ENCODE assay signal across 17 cellular contexts in genomic region chr10:99579971-99580370, GRCh38.
"Had no signal": no experiment of that assay in that cellular context is flagged by ENCODE, and none has a peak within 500 bp of the region (broad histone marks: within the 10 kb centered on the region; RNA-seq: fewer than 3 reads in every experiment).

No MANE protein-coding gene starts in this region.

- DNase-seq: dermis blood vessel endothelial cell; esophagus squamous epithelium; foreskin fibroblast; head of caudate nucleus; left colon; left ventricle myocardium superior; mesendoderm; naive B cell; spleen; stimulated activated CD4-positive, alpha-beta T cell treated with anti-CD3 and anti-CD28 coated beads, Interleukin-15, amount 100 ng/mL, for 24 hours; stimulated activated CD4-positive, alpha-beta T cell treated with anti-CD3 and anti-CD28 coated beads, Interleukin-1b, Interleukin-23, amount 100 ng/mL, for 48 hours; stimulated activated CD4-positive, alpha-beta T cell treated with anti-CD3 and anti-CD28 coated beads, Interleukin-4, amount 100 ng/mL, for 4 hours; stimulated activated naive B cell treated with anti-CD40 and anti-IgM and Interleukin-4, amounts not matched to agents 10 μg/mL and 1 μg/mL and 100 μg/mL, for 72 hours; stimulated activated naive CD8-positive, alpha-beta T cell treated with anti-CD3 and anti-CD28 coated beads, Interleukin-15, amount 100 ng/mL, for 72 hours; testis; upper lobe of right lung had no signal

- ATAC-seq: left colon; left ventricle myocardium superior; sciatic nerve; stimulated activated naive B cell treated with anti-CD40 and anti-IgM and Interleukin-4, amounts not matched to agents 10 μg/mL and 1 μg/mL and 100 μg/mL, for 72 hours; stimulated activated naive CD8-positive, alpha-beta T cell treated with anti-CD3 and anti-CD28 coated beads, Interleukin-15, amount 100 ng/mL, for 72 hours; upper lobe of right lung had no signal
